Comparison of ENCODE assay signal across 10 cellular contexts in the genomic region with DNA sequence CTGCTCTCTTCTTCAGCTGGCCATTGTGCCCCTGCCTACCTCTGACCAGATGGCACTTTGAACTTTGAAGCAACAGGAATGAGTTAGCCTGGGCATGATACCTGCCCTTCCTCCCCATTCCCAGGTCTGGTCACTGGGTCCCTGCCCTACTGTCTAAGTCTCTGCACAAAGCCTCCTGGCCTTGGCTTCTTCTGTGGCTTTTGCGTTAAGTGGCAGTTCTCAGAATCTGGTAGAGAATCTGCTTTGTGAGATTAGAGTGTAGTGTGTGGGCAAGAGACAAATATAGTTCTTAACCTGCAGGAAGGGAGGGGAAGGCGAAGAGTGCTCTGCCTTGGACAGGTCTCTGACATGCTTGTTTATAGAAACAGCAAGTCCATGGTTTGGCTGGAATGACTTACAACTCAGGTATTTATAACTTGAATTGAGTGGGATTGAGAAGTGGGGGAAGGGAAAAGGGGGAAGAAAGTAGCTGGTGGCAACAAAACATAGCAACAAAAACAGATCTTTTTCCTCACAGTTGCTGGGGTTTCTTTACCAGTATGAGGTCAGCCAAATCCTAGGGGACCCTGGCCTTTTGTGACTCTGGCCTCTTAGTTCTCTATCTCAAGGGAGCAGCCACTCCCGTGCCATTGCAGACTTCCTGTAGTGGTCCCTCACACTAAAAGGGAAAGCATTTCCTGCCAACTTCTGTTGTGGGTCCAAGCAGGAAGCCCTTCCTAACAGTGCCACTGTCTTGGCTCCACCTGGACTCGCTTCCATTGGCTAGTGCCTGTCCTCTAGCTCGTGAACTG. TPM values are rescaled to one million over a fixed set of nuclear protein-coding genes. Genes with fewer than 3 reads are reported as not detected.
DNase-seq lines count a peak whose midpoint lies in the region; ATAC-seq, FAIRE-seq and TF ChIP-seq lines count a peak whose summit lies in the region.
"Had no signal": no experiment of that assay in that cellular context is flagged by ENCODE, and none has a peak within 500 bp of the region (broad histone marks: within the 10 kb centered on the region; RNA-seq: fewer than 3 reads in every experiment).

No MANE protein-coding gene starts in this region.

- CTCF ChIA-PET in A673 (lab: Charles Lee), result interaction anchor here (0.5 kb wide), 1 partner anchor 259 kb away, joined by 5 read pairs; no protein-coding TSS in a partner anchor
- CTCF ChIA-PET in K562 (lab: Yijun Ruan, JAX; ENCODE audit: low intra/inter-chr PET ratio), result no interaction called here
- CTCF ChIA-PET in HepG2 (lab: Yijun Ruan, JAX; ENCODE audit: low intra/inter-chr PET ratio, low total read pairs), result no interaction called here

- TF ChIP-seq POLR2A in K562 (conservative IDR thresholded peaks at IDR 0.05) (no peak), HepG2 (IDR thresholded peaks at IDR 0.05; ENCODE audit: insufficient read depth in 1 of 2, low read depth in 2 of 2, low read length in 2 of 2) (no peak)

- H3K9me3 ChIP-seq in A673 (ENCODE audit: low read depth, low read length, poor library complexity, severe bottlenecking) (no peaks in the 10 kb centered on the region), HUES48 (ENCODE audit: control insufficient read depth, insufficient read depth, low read length) (no peaks in the 10 kb centered on the region), K562 (replicated peaks; ENCODE audit: control insufficient read depth, insufficient read depth, low read depth, low read length) (no peaks in the 10 kb centered on the region), HepG2 (ENCODE audit: low read length) (no peaks in the 10 kb centered on the region)
- H3K9me3 ChIP-seq: pancreas had no signal

- no peaks in the 10 kb centered on the region for H3K9me3 Mint-ChIP-seq in CD14-positive monocyte

- H3K36me3 ChIP-seq in A673 (ENCODE audit: insufficient read depth, low read length, poor library complexity, severe bottlenecking) (no peaks in the 10 kb centered on the region), HUES48 (ENCODE audit: control insufficient read depth, insufficient read depth, low read length) (no peaks in the 10 kb centered on the region), K562 (ENCODE audit: control insufficient read depth, insufficient read depth, low read length) (no peaks in the 10 kb centered on the region), HepG2 (replicated peaks in 1 of 2; ENCODE audit: control insufficient read depth in 1 of 2, insufficient read depth in 2 of 2, low read length in 2 of 2) (no peaks in the 10 kb centered on the region)
- H3K36me3 ChIP-seq: pancreas had no signal

- no peak overlapping the region for H3K4me3 Mint-ChIP-seq in CD14-positive monocyte

- H3K4me1 Mint-ChIP-seq in CD14-positive monocyte, result peaks cover 17% of the 10 kb centered on the region

- H3K4me2 ChIP-seq in K562 (ENCODE audit: insufficient read depth, low read length), result peak overlapping the region; percentile 60
- H3K4me2 ChIP-seq in HepG2 (ENCODE audit: low read depth, low read length), result peak overlapping the region; percentile 16; the same call in 1 of the 2 replicates

- WGBS in K562 (ENCODE audit: insufficient coverage, low coverage, missing lambda C conversion rate), result 0% methylated on average over 5 of the region's 5 CpGs
- WGBS in HepG2 (ENCODE audit: low lambda C conversion rate), result 93% methylated on average over 5 of the region's 5 CpGs

- POLR2A ChIA-PET in A673 (lab: Charles Lee; ENCODE audit: low non-redundant PET), result no interaction called here
- POLR2A ChIA-PET in K562 (lab: Yijun Ruan, JAX), result interaction anchor here (0.7 to 2.5 kb wide), 6 partner anchors 11 to 131 kb away, joined by 3 to 6 read pairs (median 6); partner anchors contain the start of genes MAPKBP1 and MGA
- POLR2A ChIA-PET in HepG2 (lab: Yijun Ruan, JAX), result interaction anchor here (0.8 kb wide), 1 partner anchor 17 kb away, joined by 3 read pairs; the partner anchor contains the start of gene MAPKBP1

- BruUV-seq in A673 (replicated peaks; lab: Mats Ljungman, UMichigan) (no TSS peak), K562 (replicated peaks; lab: Mats Ljungman, UMichigan) (no TSS peak), HepG2 (replicated peaks; lab: Mats Ljungman, UMichigan) (no TSS peak)

- peaks cover 36% of the 10 kb centered on the region for H3K4me1 ChIP-seq in A673 (ENCODE audit: insufficient read depth, low read length, poor library complexity, severe bottlenecking)
- H3K4me1 ChIP-seq in HUES48 (ENCODE audit: control insufficient read depth, insufficient read depth, low read length), result peaks cover 29% of the 10 kb centered on the region
- H3K4me1 ChIP-seq in K562 (replicated peaks in 1 of 2; ENCODE audit: control insufficient read depth in 2 of 2, insufficient read depth in 2 of 2, low read length in 2 of 2), result peaks cover 30 to 53% of the 10 kb centered on the region in 2 experiments
- H3K4me1 ChIP-seq in HepG2 (ENCODE audit: insufficient read depth, low read length), result peaks cover 36% of the 10 kb centered on the region
- H3K4me1 ChIP-seq: pancreas had no signal

- H3K9me1 ChIP-seq in K562 (ENCODE audit: control insufficient read depth, insufficient read depth, low read length), result peaks cover 5% of the 10 kb centered on the region

- H2AFZ ChIP-seq in K562 (ENCODE audit: low read depth, low read length) (peak overlapping the region; percentile 60), HepG2 (ENCODE audit: low read length) (no peak overlapping the region)

- peak; percentile 78 for ATAC-seq in K562
- ATAC-seq in HepG2, result peak; percentile 67
- ATAC-seq in HG03469 (IDR thresholded peaks at IDR 0.05; ENCODE audit: unreplicated experiment), result no peak

- intact Hi-C loops in A673 (cut with micrococcal nuclease; ENCODE audit: unreplicated experiment), result no loop called here
- intact Hi-C loops in K562 (cut with micrococcal nuclease), result no loop called here
- intact Hi-C loops in HepG2 (cut with micrococcal nuclease; ENCODE audit: unreplicated experiment), result no loop called here
- intact Hi-C loops in CD14-positive monocyte (cut with micrococcal nuclease), result no loop called here

- peaks cover 0 to 6% of the 10 kb centered on the region in 2 donors for H3K36me3 Mint-ChIP-seq in CD14-positive monocyte

- TF ChIP-seq RAD21 in K562 (CRISPR knock-in tag; conservative IDR thresholded peaks at IDR 0.05 in 1 of 2, IDR thresholded peaks at IDR 0.05 in 1 of 2), result no peak
- TF ChIP-seq RAD21 in HepG2 (CRISPR knock-in tag; IDR thresholded peaks at IDR 0.05), result no peak

- H4K20me1 ChIP-seq in K562 (replicated peaks; ENCODE audit: control insufficient read depth, insufficient read depth, low read length) (peaks cover 16% of the 10 kb centered on the region), HepG2 (ENCODE audit: insufficient read depth, low read length) (no peaks in the 10 kb centered on the region)

- H3K79me2 ChIP-seq in K562 (ENCODE audit: control insufficient read depth, insufficient read depth, low read length) (0 out of 3 replicates have a peak, but pooled peaks cover 5% of the 10 kb centered on the region), HepG2 (ENCODE audit: insufficient read depth, low read length) (peaks cover 2% of the 10 kb centered on the region)

- FAIRE-seq in K562 (lab: Jason Lieb, UNC), result peak; percentile 78
- peak; percentile 28 for FAIRE-seq in HepG2 (lab: Jason Lieb, UNC)
- FAIRE-seq: pancreas had no signal

- H3K27me3 ChIP-seq in A673 (replicated peaks; ENCODE audit: insufficient read depth, low read depth, low read length, poor library complexity) (no peaks in the 10 kb centered on the region), HUES48 (ENCODE audit: control insufficient read depth, insufficient read depth, low read length) (no peaks in the 10 kb centered on the region), K562 (ENCODE audit: control insufficient read depth in 2 of 2, insufficient read depth in 2 of 2, low read length in 2 of 2) (no peaks in the 10 kb centered on the region), HepG2 (ENCODE audit: control insufficient read depth in 1 of 2, insufficient read depth in 2 of 2, low read length in 2 of 2) (no peaks in the 10 kb centered on the region)
- H3K27me3 ChIP-seq: pancreas had no signal

- TF ChIP-seq CTCF in A673 (conservative IDR thresholded peaks at IDR 0.05; ENCODE audit: low read depth, low read length), result no peak
- no peak for TF ChIP-seq CTCF in K562 (IDR thresholded peaks at IDR 0.05 in 2 of 3, conservative IDR thresholded peaks at IDR 0.05 in 1 of 3; ENCODE audit: insufficient read depth in 2 of 3, low read depth in 1 of 3, low read length in 3 of 3)
- no peak for TF ChIP-seq CTCF in HepG2 (CRISPR knock-in tag; IDR thresholded peaks at IDR 0.05)
- TF ChIP-seq CTCF in CD14-positive monocyte (IDR thresholded peaks at IDR 0.05), result no peak

- peak; percentile 61 for TF ChIP-seq EP300 in K562 (IDR thresholded peaks at IDR 0.05; ENCODE audit: low read length)
- TF ChIP-seq EP300 in HepG2 (IDR thresholded peaks at IDR 0.05; ENCODE audit: low read depth in 2 of 2, low read length in 2 of 2), result no peak
- TF ChIP-seq EP300 in HepG2 (CRISPR knock-in tag; IDR thresholded peaks at IDR 0.05; ENCODE audit: borderline replicate concordance), result no peak

- DNase-seq in A673 (ENCODE audit: low spot score) (no peak), K562 (ENCODE audit: extremely low read depth in 1 of 4, low spot score in 3 of 4) (peak in 2 of 4 experiments; percentile 65 to 78), HepG2 (ENCODE audit: low spot score) (peak; percentile 28), NCI-H1694 treated with DMSO at 0.1 percent for 48 hours (lab: John Stamatoyannopoulos, UW) (no peak), CD14-positive monocyte (ENCODE audit: low spot score) (no peak), HuH-7.5 (ENCODE audit: low spot score) (no peak)
- DNase-seq: pancreas had no signal

- H3K27me3 Mint-ChIP-seq in CD14-positive monocyte (ENCODE audit: low read depth in 3 of 3), result no peaks in the 10 kb centered on the region

- no peak overlapping the region for H3K4me3 ChIP-seq in A673 (ENCODE audit: low read depth, low read length, poor library complexity, severe bottlenecking)
- no peak overlapping the region for H3K4me3 ChIP-seq in HUES48 (ENCODE audit: low read depth, low read length)
- H3K4me3 ChIP-seq in K562, result peak overlapping the region; percentile 4
- H3K4me3 ChIP-seq in HepG2 (replicated peaks in 1 of 3; ENCODE audit: insufficient read depth in 1 of 3, low read depth in 2 of 3, low read length in 3 of 3), result no peak overlapping the region
- H3K4me3 ChIP-seq: pancreas had no signal

- H3K27ac ChIP-seq in A673 (ENCODE audit: low read depth, low read length, poor library complexity, severe bottlenecking), result peak overlapping the region; percentile 1
- H3K27ac ChIP-seq in HUES48 (ENCODE audit: low read depth, low read length), result peak overlapping the region; percentile 66
- peak overlapping the region; percentile 64 for H3K27ac ChIP-seq in K562 (ENCODE audit: extremely low read depth, low read depth, low read length)
- H3K27ac ChIP-seq in HepG2 (ENCODE audit: extremely low read length, insufficient read depth, low read length), result peak overlapping the region; percentile 10
- H3K27ac ChIP-seq: pancreas, VCaP had no signal

- in situ Hi-C loops in K562 (cut with MboI), result no loop called here
- in situ Hi-C loops in HepG2 (cut with HindIII; ENCODE audit: extremely low pct_ligation_motif_present, low pct_unique_long_range_greater_than_20kb), result no loop called here

- H3K27ac Mint-ChIP-seq in CD14-positive monocyte, result peak overlapping the region in 1 of 7 donors; percentile 43

- H3K9ac ChIP-seq in HUES48 (ENCODE audit: low read depth, low read length), result no peak overlapping the region; the same call in 1 of the 2 replicates
- peak overlapping the region; percentile 22 to 62; a peak in 1 of 4 replicates for H3K9ac ChIP-seq in K562 (ENCODE audit: insufficient read depth in 1 of 2, low read depth in 2 of 2, low read length in 2 of 2)
- peak overlapping the region; percentile 20; the same call in 1 of the 2 replicates for H3K9ac ChIP-seq in HepG2 (ENCODE audit: insufficient read depth, low read depth, low read length)

RNA-seq across cellular contexts. Expression of gene MAPKBP1, which starts 16.7 kb away (rescaled TPM):
- 29.3 and 30.7 TPM in 2 replicates for total RNA-seq in A673 (2021)
- 65.0 and 134 TPM in 2 replicates for total RNA-seq in K562 (2011; cell fraction: chromatin; rRNA removed; ENCODE audit: low replicate concordance)
- total RNA-seq in K562 (2011; cell fraction: nucleolus; rRNA removed), result 51.1 and 51.4 TPM in 2 replicates
- total RNA-seq in K562 (2011; cell fraction: nucleoplasm; rRNA removed), result 45.8 and 52.1 TPM in 2 replicates
- 4.1 and 5.3 TPM in 2 replicates for total RNA-seq in K562 (2014; rRNA removed)
- 4.5 and 4.6 TPM in 2 replicates for total RNA-seq in K562 (2014; rRNA removed; fragmentation: Illumina TruSeq; extraction: Trizol)
- total RNA-seq in K562 (2015; rRNA removed; fragmentation: Illumina TruSeq; extraction: Trizol), result 5.7 and 5.8 TPM in 2 replicates
- total RNA-seq in K562 (2021), result 9.5 and 9.6 TPM in 2 replicates
- polyA plus RNA-seq in K562 (2011; rRNA removed), result 3.4 and 4.4 TPM in 2 replicates
- polyA plus RNA-seq in K562 (2011; cell fraction: cytosol; rRNA removed), result 2.2 and 3.6 TPM in 2 replicates
- 24.5 and 27.3 TPM in 2 replicates for polyA plus RNA-seq in K562 (2011; cell fraction: nucleus; rRNA removed)
- 5.8 and 7.2 TPM in 2 replicates for polyA plus RNA-seq in K562 (2012)
- polyA plus RNA-seq in K562 (2014; fragmentation: Illumina TruSeq; extraction: Trizol), result 4.8 and 5.4 TPM in 2 replicates
- under 1 TPM; 0.15 to 0.28 TPM for polyA plus RNA-seq in K562 (2014; fragmentation: Nextera tagmentation; extraction: Ambion mirVana)
- polyA plus RNA-seq in K562 (2014; rRNA removed), result 5.2 and 7.1 TPM in 2 replicates
- 7.0 and 9.2 TPM in 2 replicates for polyA minus RNA-seq in K562 (2011; rRNA and poly(A)+ RNA removed)
- 2.7 and 5.9 TPM in 2 replicates for polyA minus RNA-seq in K562 (2011; cell fraction: cytosol; rRNA and poly(A)+ RNA removed)
- 22.8 and 29.4 TPM in 2 replicates for polyA minus RNA-seq in K562 (2011; cell fraction: nucleus; rRNA and poly(A)+ RNA removed)
- total RNA-seq in HepG2 (2016; rRNA removed; fragmentation: Illumina TruSeq; extraction: Trizol), result 3.9 and 7.3 TPM in 2 replicates
- total RNA-seq in HepG2 (2016; cell fraction: cytosol; rRNA removed; fragmentation: Illumina TruSeq; extraction: Trizol; ENCODE audit: low read depth), result 2.9 and 4.5 TPM in 2 replicates
- total RNA-seq in HepG2 (2016; cell fraction: insoluble cytoplasmic fraction; rRNA removed; fragmentation: Illumina TruSeq; extraction: Trizol), result 3.2 and 7.7 TPM in 2 replicates
- 2.3 and 2.4 TPM in 2 replicates for total RNA-seq in HepG2 (2016; cell fraction: membrane; rRNA removed; fragmentation: Illumina TruSeq; extraction: Trizol)
- total RNA-seq in HepG2 (2016; cell fraction: nucleus; rRNA removed; fragmentation: Illumina TruSeq; extraction: Trizol), result 12.3 and 15.3 TPM in 2 replicates
- polyA plus RNA-seq in HepG2 (2011; rRNA removed), result 3.0 and 4.7 TPM in 2 replicates
- 0.88 and 1.0 TPM in 2 replicates for polyA plus RNA-seq in HepG2 (2011; cell fraction: cytosol; rRNA removed)
- 26.1 and 64.5 TPM in 2 replicates for polyA plus RNA-seq in HepG2 (2011; cell fraction: nucleus; rRNA removed)
- 3.9 and 4.1 TPM in 2 replicates for polyA plus RNA-seq in HepG2 (2012)
- 0.11 and 0.12 TPM in 2 replicates for polyA plus RNA-seq in HepG2 (2016; cell fraction: cytosol; fragmentation: Illumina TruSeq; extraction: Trizol; ENCODE audit: low read depth)
- polyA plus RNA-seq in HepG2 (2016; cell fraction: insoluble cytoplasmic fraction; fragmentation: Illumina TruSeq; extraction: Trizol; ENCODE audit: low read depth), result 0.94 and 1.7 TPM in 2 replicates
- polyA plus RNA-seq in HepG2 (2016; cell fraction: membrane; fragmentation: Illumina TruSeq; extraction: Trizol; ENCODE audit: low read depth), result 0.27 and 0.49 TPM in 2 replicates
- polyA plus RNA-seq in HepG2 (2016; cell fraction: nucleus; fragmentation: Illumina TruSeq; extraction: Trizol; ENCODE audit: insufficient read depth, low read depth), result 19.4 and 21.3 TPM in 2 replicates
- 17.2 and 24.6 TPM in 2 replicates for polyA minus RNA-seq in HepG2 (2011; rRNA and poly(A)+ RNA removed; ENCODE audit: low replicate concordance)
- 3.0 and 3.1 TPM in 2 replicates for polyA minus RNA-seq in HepG2 (2011; cell fraction: cytosol; rRNA and poly(A)+ RNA removed)
- polyA minus RNA-seq in HepG2 (2011; cell fraction: nucleus; rRNA and poly(A)+ RNA removed), result 23.3 and 23.4 TPM in 2 replicates
- 1 to 10 TPM in 1 of 2 donors, under 1 TPM in 1; 0.76 to 1.1 TPM for polyA plus RNA-seq in CD14-positive monocyte

RNA-seq across cellular contexts. Expression of gene JMJD7, which starts 36.9 kb away (rescaled TPM):
- total RNA-seq in A673 (2021), result 18.3 and 18.8 TPM in 2 replicates
- 7.0 and 13.8 TPM in 2 replicates for total RNA-seq in K562 (2011; cell fraction: chromatin; rRNA removed; ENCODE audit: low replicate concordance)
- total RNA-seq in K562 (2011; cell fraction: nucleolus; rRNA removed), result 7.2 and 8.5 TPM in 2 replicates
- 12.6 and 15.4 TPM in 2 replicates for total RNA-seq in K562 (2011; cell fraction: nucleoplasm; rRNA removed)
- 6.1 and 11.3 TPM in 2 replicates for total RNA-seq in K562 (2014; rRNA removed)
- total RNA-seq in K562 (2014; rRNA removed; fragmentation: Illumina TruSeq; extraction: Trizol), result 3.2 and 3.8 TPM in 2 replicates
- 4.3 and 5.3 TPM in 2 replicates for total RNA-seq in K562 (2015; rRNA removed; fragmentation: Illumina TruSeq; extraction: Trizol)
- total RNA-seq in K562 (2021), result 12.2 and 13.1 TPM in 2 replicates
- polyA plus RNA-seq in K562 (2011; rRNA removed), result 7.9 and 8.8 TPM in 2 replicates
- 8.0 and 19.6 TPM in 2 replicates for polyA plus RNA-seq in K562 (2011; cell fraction: cytosol; rRNA removed)
- polyA plus RNA-seq in K562 (2011; cell fraction: nucleus; rRNA removed), result 18.0 and 36.7 TPM in 2 replicates
- polyA plus RNA-seq in K562 (2012), result 7.7 and 16.3 TPM in 2 replicates
- 6.8 and 9.4 TPM in 2 replicates for polyA plus RNA-seq in K562 (2014; fragmentation: Illumina TruSeq; extraction: Trizol)
- 1 to 10 TPM; 1.2 to 2.9 TPM for polyA plus RNA-seq in K562 (2014; fragmentation: Nextera tagmentation; extraction: Ambion mirVana)
- polyA plus RNA-seq in K562 (2014; rRNA removed), result 9.7 and 13.9 TPM in 2 replicates
- 0.60 and 3.0 TPM in 2 replicates for polyA minus RNA-seq in K562 (2011; rRNA and poly(A)+ RNA removed)
- 4.1 and 4.4 TPM in 2 replicates for polyA minus RNA-seq in K562 (2011; cell fraction: cytosol; rRNA and poly(A)+ RNA removed)
- polyA minus RNA-seq in K562 (2011; cell fraction: nucleus; rRNA and poly(A)+ RNA removed), result 4.0 and 4.7 TPM in 2 replicates
- total RNA-seq in HepG2 (2016; rRNA removed; fragmentation: Illumina TruSeq; extraction: Trizol), result 5.4 and 7.1 TPM in 2 replicates
- 0.40 and 0.53 TPM in 2 replicates for total RNA-seq in HepG2 (2016; cell fraction: cytosol; rRNA removed; fragmentation: Illumina TruSeq; extraction: Trizol; ENCODE audit: low read depth)
- 6.2 and 6.5 TPM in 2 replicates for total RNA-seq in HepG2 (2016; cell fraction: insoluble cytoplasmic fraction; rRNA removed; fragmentation: Illumina TruSeq; extraction: Trizol)
- total RNA-seq in HepG2 (2016; cell fraction: membrane; rRNA removed; fragmentation: Illumina TruSeq; extraction: Trizol), result 2.0 and 2.1 TPM in 2 replicates
- 7.6 and 8.2 TPM in 2 replicates for total RNA-seq in HepG2 (2016; cell fraction: nucleus; rRNA removed; fragmentation: Illumina TruSeq; extraction: Trizol)
- polyA plus RNA-seq in HepG2 (2011; rRNA removed), result 6.4 and 7.2 TPM in 2 replicates
- 4.5 and 4.9 TPM in 2 replicates for polyA plus RNA-seq in HepG2 (2011; cell fraction: cytosol; rRNA removed)
- 22.2 and 32.3 TPM in 2 replicates for polyA plus RNA-seq in HepG2 (2011; cell fraction: nucleus; rRNA removed)
- 3.7 and 5.4 TPM in 2 replicates for polyA plus RNA-seq in HepG2 (2012)
- polyA plus RNA-seq in HepG2 (2016; cell fraction: cytosol; fragmentation: Illumina TruSeq; extraction: Trizol; ENCODE audit: low read depth), result 2.3 TPM in 2 replicates
- 5.3 and 6.2 TPM in 2 replicates for polyA plus RNA-seq in HepG2 (2016; cell fraction: insoluble cytoplasmic fraction; fragmentation: Illumina TruSeq; extraction: Trizol; ENCODE audit: low read depth)
- polyA plus RNA-seq in HepG2 (2016; cell fraction: membrane; fragmentation: Illumina TruSeq; extraction: Trizol; ENCODE audit: low read depth), result 2.5 and 2.6 TPM in 2 replicates
- 17.3 and 19.5 TPM in 2 replicates for polyA plus RNA-seq in HepG2 (2016; cell fraction: nucleus; fragmentation: Illumina TruSeq; extraction: Trizol; ENCODE audit: insufficient read depth, low read depth)
- 7.1 and 9.6 TPM in 2 replicates for polyA minus RNA-seq in HepG2 (2011; rRNA and poly(A)+ RNA removed; ENCODE audit: low replicate concordance)
- 1.2 and 4.6 TPM in 2 replicates for polyA minus RNA-seq in HepG2 (2011; cell fraction: cytosol; rRNA and poly(A)+ RNA removed)
- polyA minus RNA-seq in HepG2 (2011; cell fraction: nucleus; rRNA and poly(A)+ RNA removed), result 3.2 and 8.8 TPM in 2 replicates
- polyA plus RNA-seq in CD14-positive monocyte, result 10 to 100 TPM; 11.3 to 15.2 TPM

RNA-seq across cellular contexts. Expression of gene PLA2G4B, which starts 47.7 kb away (rescaled TPM):
- total RNA-seq in A673 (2021) (7.4 and 12.0 TPM in 2 replicates), K562 (2014; rRNA removed) (3.9 TPM in 2 replicates), K562 (2014; rRNA removed; fragmentation: Illumina TruSeq; extraction: Trizol) (0.89 and 2.1 TPM in 2 replicates), K562 (2015; rRNA removed; fragmentation: Illumina TruSeq; extraction: Trizol) (1.3 and 1.4 TPM in 2 replicates), K562 (2021) (2.8 and 5.2 TPM in 2 replicates), HepG2 (2016; rRNA removed; fragmentation: Illumina TruSeq; extraction: Trizol) (0.55 and 5.1 TPM in 2 replicates)
- 22.3 and 55.4 TPM in 2 replicates for total RNA-seq in K562 (2011; cell fraction: chromatin; rRNA removed; ENCODE audit: low replicate concordance)
- 26.3 and 28.8 TPM in 2 replicates for total RNA-seq in K562 (2011; cell fraction: nucleolus; rRNA removed)
- 13.2 and 21.9 TPM in 2 replicates for total RNA-seq in K562 (2011; cell fraction: nucleoplasm; rRNA removed)
- polyA plus RNA-seq in K562 (2011; rRNA removed) (4.3 and 7.0 TPM in 2 replicates), K562 (2014; fragmentation: Illumina TruSeq; extraction: Trizol) (2.7 and 2.8 TPM in 2 replicates), K562 (2014; fragmentation: Nextera tagmentation; extraction: Ambion mirVana) (under 1 TPM; 0.07 to 0.25 TPM), K562 (2014; rRNA removed) (5.6 and 6.1 TPM in 2 replicates), HepG2 (2011; rRNA removed) (8.0 and 10.2 TPM in 2 replicates), CD14-positive monocyte (1 to 10 TPM in 1 of 2 donors, under 1 TPM in 1; 0.31 to 1.6 TPM)
- polyA plus RNA-seq in K562 (2011; cell fraction: cytosol; rRNA removed), result 3.1 and 4.8 TPM in 2 replicates
- polyA plus RNA-seq in K562 (2011; cell fraction: nucleus; rRNA removed), result 48.4 and 61.4 TPM in 2 replicates
- 2.4 and 8.6 TPM in 2 replicates for polyA plus RNA-seq in K562 (2012)
- polyA minus RNA-seq in K562 (2011; rRNA and poly(A)+ RNA removed), result 0.74 and 1.2 TPM in 2 replicates
- polyA minus RNA-seq in K562 (2011; cell fraction: cytosol; rRNA and poly(A)+ RNA removed), result 1.1 and 1.5 TPM in 2 replicates
- 6.6 and 6.7 TPM in 2 replicates for polyA minus RNA-seq in K562 (2011; cell fraction: nucleus; rRNA and poly(A)+ RNA removed)
- total RNA-seq in HepG2 (2016; cell fraction: cytosol; rRNA removed; fragmentation: Illumina TruSeq; extraction: Trizol; ENCODE audit: low read depth), result 1.1 and 1.6 TPM in 2 replicates
- total RNA-seq in HepG2 (2016; cell fraction: insoluble cytoplasmic fraction; rRNA removed; fragmentation: Illumina TruSeq; extraction: Trizol), result 0.88 and 2.9 TPM in 2 replicates
- total RNA-seq in HepG2 (2016; cell fraction: membrane; rRNA removed; fragmentation: Illumina TruSeq; extraction: Trizol), result 0.55 and 1.1 TPM in 2 replicates
- total RNA-seq in HepG2 (2016; cell fraction: nucleus; rRNA removed; fragmentation: Illumina TruSeq; extraction: Trizol), result 4.1 and 4.8 TPM in 2 replicates
- polyA plus RNA-seq in HepG2 (2011; cell fraction: cytosol; rRNA removed), result 1.2 and 1.9 TPM in 2 replicates
- polyA plus RNA-seq in HepG2 (2011; cell fraction: nucleus; rRNA removed), result 51.3 and 67.9 TPM in 2 replicates
- polyA plus RNA-seq in HepG2 (2012), result 2.9 and 3.7 TPM in 2 replicates
- 0.61 and 1.4 TPM in 2 replicates for polyA plus RNA-seq in HepG2 (2016; cell fraction: cytosol; fragmentation: Illumina TruSeq; extraction: Trizol; ENCODE audit: low read depth)
- 0.63 and 1.2 TPM in 2 replicates for polyA plus RNA-seq in HepG2 (2016; cell fraction: insoluble cytoplasmic fraction; fragmentation: Illumina TruSeq; extraction: Trizol; ENCODE audit: low read depth)
- polyA plus RNA-seq in HepG2 (2016; cell fraction: membrane; fragmentation: Illumina TruSeq; extraction: Trizol; ENCODE audit: low read depth), result 1.0 and 1.5 TPM in 2 replicates
- 15.6 and 20.4 TPM in 2 replicates for polyA plus RNA-seq in HepG2 (2016; cell fraction: nucleus; fragmentation: Illumina TruSeq; extraction: Trizol; ENCODE audit: insufficient read depth, low read depth)
- polyA minus RNA-seq in HepG2 (2011; rRNA and poly(A)+ RNA removed; ENCODE audit: low replicate concordance), result 1.1 and 2.7 TPM in 2 replicates
- 2.2 TPM in 1 of 2 replicates, not detected in the other for polyA minus RNA-seq in HepG2 (2011; cell fraction: cytosol; rRNA and poly(A)+ RNA removed)
- polyA minus RNA-seq in HepG2 (2011; cell fraction: nucleus; rRNA and poly(A)+ RNA removed), result 4.4 and 4.6 TPM in 2 replicates

Comparison
In these comparisons a context has a peak if more than half of its experiments do, and no peak if none do; other contexts are left out.
1. H3K27ac ChIP-seq: peak in every context shown above with its lines; median percentile 66 in HUES48; 64 in K562; 10 in HepG2; 1 in A673.